8 cellular contexts compared by ENCODE assay signal in genomic region chr16:85555549-85556455, GRCh38. TPM values are rescaled to one million over a fixed set of nuclear protein-coding genes. Genes with fewer than 3 reads are reported as not detected.
A peak's percentile ranks its signal among the peaks of the same experiment; 100 is the strongest.
DNase-seq lines count a peak whose midpoint lies in the region; ATAC-seq and TF ChIP-seq lines count a peak whose summit lies in the region.

No MANE protein-coding gene starts in this region.

- intact Hi-C loops in Panc1 (cut with micrococcal nuclease; ENCODE audit: unreplicated experiment) (loop anchor here (5.0 kb wide), 1 partner anchor 56 kb away; the partner anchor contains the start of gene GSE1), breast epithelium (cut with DNase I; ENCODE audit: low total_unique reads) (loop anchor here (10.0 kb wide), 1 partner anchor 59 kb away; the partner anchor contains the start of gene GSE1), left colon (cut with DNase I, micrococcal nuclease) (no loop called here)

- H3K27me3 ChIP-seq in HAP-1 (ENCODE audit: low read depth): no peaks in the 10 kb centered on the region
- H3K27me3 ChIP-seq in Panc1 (ENCODE audit: control insufficient read depth, insufficient read depth, low read length): no peaks in the 10 kb centered on the region
- no peaks in the 10 kb centered on the region for H3K27me3 ChIP-seq in breast epithelium
- H3K27me3 ChIP-seq in subcutaneous abdominal adipose tissue (ENCODE audit: control insufficient read depth in 5 of 5, insufficient read depth in 4 of 5, low read length in 5 of 5): no peaks in the 10 kb centered on the region

- TF ChIP-seq POLR2A in breast epithelium (IDR thresholded peaks at IDR 0.05): no peak

- H3K4me1 ChIP-seq in HAP-1 (peaks cover 25% of the 10 kb centered on the region), Panc1 (ENCODE audit: control insufficient read depth, insufficient read depth, low read length) (peaks cover 27% of the 10 kb centered on the region), breast epithelium (peaks cover 3 to 13% of the 10 kb centered on the region in 2 donors), subcutaneous abdominal adipose tissue (ENCODE audit: control insufficient read depth in 5 of 5, insufficient read depth in 5 of 5, low read length in 5 of 5) (peaks cover 21 to 68% (median 62%) of the 10 kb centered on the region in 5 donors)

- DNase-seq in COR-L47 (lab: John Stamatoyannopoulos, UW): peak; percentile 89
- peak; percentile 84 to 90 for DNase-seq in HAP-1 (ENCODE audit: low spot score in 2 of 2)
- no peak for DNase-seq in Panc1 (ENCODE audit: low read depth, low spot score)
- no peak for DNase-seq in breast epithelium (ENCODE audit: low spot score in 2 of 2)
- peak; percentile 76 to 77 for DNase-seq in left colon

- ATAC-seq in Panc1: no peak
- ATAC-seq in left colon: peak; percentile 8
- no peak for ATAC-seq in GM18867 (IDR thresholded peaks at IDR 0.05; ENCODE audit: unreplicated experiment)
- no peak for ATAC-seq in HG02840 (IDR thresholded peaks at IDR 0.05; ENCODE audit: low FRiP score, unreplicated experiment)

- POLR2A ChIA-PET in Panc1 (lab: Charles Lee): interaction anchor here (0.7 kb wide), 1 partner anchor 767 kb away, joined by 11 read pairs; no protein-coding TSS in a partner anchor

- peak overlapping the region; percentile 61 for H3K4me3 ChIP-seq in HAP-1
- peak overlapping the region; percentile 73 to 86 for H3K4me3 ChIP-seq in Panc1 (ENCODE audit: low read depth in 2 of 2, low read length in 2 of 2)
- peak overlapping the region; percentile 59 to 92 (median 82) for H3K4me3 ChIP-seq in breast epithelium
- H3K4me3 ChIP-seq in subcutaneous abdominal adipose tissue (ENCODE audit: low read depth in 1 of 5, low read length in 5 of 5): peak overlapping the region; percentile 75 to 88 (median 79)

- in situ Hi-C loops in HAP-1 (cut with MboI; ENCODE audit: low sequenced_read_pairs): loop anchor here (5.0 kb wide), 1 partner anchor 51 kb away; no protein-coding TSS in a partner anchor
- in situ Hi-C loops in Panc1 (cut with HindIII; ENCODE audit: low pct_unique_long_range_greater_than_20kb, low sequenced_read_pairs): no loop called here

- CTCF ChIA-PET in Panc1 (lab: Charles Lee): no interaction called here

- no peaks in the 10 kb centered on the region for H3K36me3 ChIP-seq in HAP-1 (replicated peaks)
- no peaks in the 10 kb centered on the region; the same call in 1 of the 2 replicates for H3K36me3 ChIP-seq in Panc1 (ENCODE audit: control insufficient read depth, insufficient read depth, low read length)
- no peaks in the 10 kb centered on the region for H3K36me3 ChIP-seq in breast epithelium
- no peaks in the 10 kb centered on the region for H3K36me3 ChIP-seq in subcutaneous abdominal adipose tissue (ENCODE audit: control insufficient read depth in 5 of 5, insufficient read depth in 5 of 5, low read length in 5 of 5)

- no TSS peak for BruUV-seq in Panc1 (replicated peaks; lab: Mats Ljungman, UMichigan)

- TF ChIP-seq CTCF in Panc1 (IDR thresholded peaks at IDR 0.05) (no peak), breast epithelium (IDR thresholded peaks at IDR 0.05) (no peak)

- peak overlapping the region; percentile 56 to 87 (median 83) for H3K9ac ChIP-seq in subcutaneous abdominal adipose tissue (ENCODE audit: low read length in 5 of 5)

- H3K27ac ChIP-seq in Panc1 (ENCODE audit: low read length): peak overlapping the region; percentile 93
- peak overlapping the region; percentile 91 to 95 for H3K27ac ChIP-seq in breast epithelium
- peak overlapping the region; percentile 98 for H3K27ac ChIP-seq in subcutaneous abdominal adipose tissue (ENCODE audit: low read depth, low read length)

- no peaks in the 10 kb centered on the region for H3K9me3 ChIP-seq in HAP-1
- H3K9me3 ChIP-seq in Panc1 (ENCODE audit: control insufficient read depth, insufficient read depth, low read depth, low read length): no peaks in the 10 kb centered on the region
- H3K9me3 ChIP-seq in breast epithelium: no peaks in the 10 kb centered on the region
- no peaks in the 10 kb centered on the region for H3K9me3 ChIP-seq in subcutaneous abdominal adipose tissue (ENCODE audit: control insufficient read depth in 5 of 5, low read length in 5 of 5)

RNA-seq across cellular contexts. Expression of gene GSE1, which starts 57.3 kb away (rescaled TPM):
- total RNA-seq in Panc1 (2021; ENCODE audit: unreplicated experiment): 97.5 TPM
- polyA plus RNA-seq in Panc1 (2012; ENCODE audit: insufficient read length): 79.9 TPM
- 100 to 1,000 TPM in 1 of 3 donors, 10 to 100 TPM in 2; 52.3 to 105 (median 60.7) TPM for total RNA-seq in breast epithelium
- 100 to 1,000 TPM in 1 of 2 donors, 10 to 100 TPM in 1; 94.7 to 110 TPM for total RNA-seq in left colon

Comparison
In these comparisons a context has a peak if more than half of its experiments do, and no peak if none do; other contexts are left out.
1. DNase-seq: peak in COR-L47 (single experiment), HAP-1 (2 of 2) and left colon (2 of 2); none in Panc1 (single experiment) and breast epithelium (0 of 2).
2. intact Hi-C loops: an anchor here in Panc1 (5.0 kb wide) and breast epithelium (10.0 kb wide); none called in left colon.
3. Peak in every context shown above with its lines, with median percentiles within 50 percentile points of each other: H3K4me3 ChIP-seq and H3K27ac ChIP-seq.